In genomic region chr1:202952818-202953217, GRCh38 we compare ENCODE assay signal across 8 cellular contexts. TPM values are rescaled to one million over a fixed set of nuclear protein-coding genes. Genes with fewer than 3 reads are reported as not detected.
DNase-seq lines count a peak whose midpoint lies in the region; ATAC-seq and TF ChIP-seq lines count a peak whose summit lies in the region.

No MANE protein-coding gene starts in this region.

- TF ChIP-seq CTCF in HFFc6 (IDR thresholded peaks at IDR 0.05): no peak

- H3K27ac Mint-ChIP-seq in activated CD4-positive, alpha-beta memory T cell treated with anti-CD3 and anti-CD28 coated beads for 36 hours: peak overlapping the region; percentile 10
- H3K27ac Mint-ChIP-seq in HFFc6: no peak overlapping the region; the same call in 1 of the 2 replicates

- peaks cover 13% of the 10 kb centered on the region for H3K36me3 Mint-ChIP-seq in activated CD4-positive, alpha-beta memory T cell treated with anti-CD3 and anti-CD28 coated beads for 36 hours
- peaks cover 11% of the 10 kb centered on the region; the same call in 1 of the 2 replicates for H3K36me3 Mint-ChIP-seq in HFFc6 (ENCODE audit: low read depth)

- H3K9ac ChIP-seq in skeletal muscle tissue (ENCODE audit: low read depth in 1 of 3, low read length in 3 of 3): no peak overlapping the region

- H3K9me3 ChIP-seq in skeletal muscle tissue (ENCODE audit: control insufficient read depth in 3 of 3, low read length in 3 of 3): no peaks in the 10 kb centered on the region

- intact Hi-C loops in activated CD4-positive, alpha-beta memory T cell treated with anti-CD3 and anti-CD28 coated beads for 36 hours (cut with micrococcal nuclease): no loop called here

- peak overlapping the region; percentile 48 for H3K27ac ChIP-seq in skeletal muscle tissue (ENCODE audit: low read depth, low read length)

- DNase-seq in HT1080 (ENCODE audit: low read depth) (peak; percentile 79), foreskin melanocyte (peak; percentile 97), NCI-H1105 (lab: John Stamatoyannopoulos, UW) (no peak), HFFc6 (no peak)
- DNase-seq in activated CD4-positive, alpha-beta memory T cell treated with anti-CD3 and anti-CD28 coated beads for 36 hours: no peak

- ATAC-seq in GM18517 (IDR thresholded peaks at IDR 0.05; ENCODE audit: unreplicated experiment) (no peak), HG02588 (IDR thresholded peaks at IDR 0.05; ENCODE audit: unreplicated experiment) (no peak)

- H3K4me3 ChIP-seq in skeletal muscle tissue (ENCODE audit: low read length in 3 of 3): no peak overlapping the region

- no peak overlapping the region for H3K4me3 Mint-ChIP-seq in activated CD4-positive, alpha-beta memory T cell treated with anti-CD3 and anti-CD28 coated beads for 36 hours
- no peak overlapping the region for H3K4me3 Mint-ChIP-seq in HFFc6

- peaks cover 14 to 38% (median 35%) of the 10 kb centered on the region in 3 donors for H3K4me1 ChIP-seq in skeletal muscle tissue (ENCODE audit: control insufficient read depth in 3 of 3, insufficient read depth in 3 of 3, low read length in 3 of 3)

- peaks cover 24 to 35% (median 30%) of the 10 kb centered on the region in 3 donors for H3K36me3 ChIP-seq in skeletal muscle tissue (ENCODE audit: control insufficient read depth in 3 of 3, insufficient read depth in 3 of 3, low read length in 3 of 3)

- CTCF ChIA-PET in activated CD4-positive, alpha-beta memory T cell treated with anti-CD3 and anti-CD28 coated beads for 36 hours (lab: Charles Lee): interaction anchor here (0.9 to 1.6 kb wide), 2 partner anchors 45 to 86 kb away, joined by 3 to 4 read pairs; no protein-coding TSS in a partner anchor

- no peaks in the 10 kb centered on the region for H3K9me3 Mint-ChIP-seq in activated CD4-positive, alpha-beta memory T cell treated with anti-CD3 and anti-CD28 coated beads for 36 hours
- no peaks in the 10 kb centered on the region for H3K9me3 Mint-ChIP-seq in HFFc6

- no peaks in the 10 kb centered on the region for H3K27me3 ChIP-seq in skeletal muscle tissue (ENCODE audit: control insufficient read depth in 3 of 3, insufficient read depth in 3 of 3, low read length in 3 of 3)

- no peaks in the 10 kb centered on the region for H3K27me3 Mint-ChIP-seq in activated CD4-positive, alpha-beta memory T cell treated with anti-CD3 and anti-CD28 coated beads for 36 hours
- H3K27me3 Mint-ChIP-seq in HFFc6 (ENCODE audit: insufficient read depth): no peaks in the 10 kb centered on the region; the same call in 1 of the 2 replicates

- H3K4me1 Mint-ChIP-seq in activated CD4-positive, alpha-beta memory T cell treated with anti-CD3 and anti-CD28 coated beads for 36 hours (ENCODE audit: low read depth): peaks cover 56% of the 10 kb centered on the region
- peaks cover 40% of the 10 kb centered on the region for H3K4me1 Mint-ChIP-seq in HFFc6 (ENCODE audit: low read depth)

- POLR2A ChIA-PET in activated CD4-positive, alpha-beta memory T cell treated with anti-CD3 and anti-CD28 coated beads for 36 hours (lab: Charles Lee): no interaction called here

RNA-seq across cellular contexts. Expression of gene ADIPOR1, which starts 5.3 kb away (rescaled TPM):
- 90.5 and 116 TPM in 2 replicates for total RNA-seq in HT1080 (2014; rRNA removed; shearing (Covaris generic))
- 160 and 163 TPM in 2 replicates for polyA plus RNA-seq in HT1080 (2015; cell fraction: cytosol; rRNA removed)
- 51.6 and 54.1 TPM in 2 replicates for polyA plus RNA-seq in HT1080 (2015; cell fraction: nucleus; rRNA removed)
- 10 to 100 TPM; 75.2 to 76.6 TPM for total RNA-seq in activated CD4-positive, alpha-beta memory T cell treated with anti-CD3 and anti-CD28 coated beads for 36 hours
- 96.6 TPM for total RNA-seq in skeletal muscle tissue
- total RNA-seq in HFFc6 (2021; fragmentation: NEBNext Ultra II Directional; extraction: Animal tissue kit (Norgen Biotek cat#: 25700)): 100 to 1,000 TPM in 3 of 6 experiments, 10 to 100 TPM in 3; 90.5 to 123 (median 103) TPM

RNA-seq across cellular contexts. Expression of gene CYB5R1, which starts 14.2 kb away (rescaled TPM):
- 23.1 and 23.5 TPM in 2 replicates for total RNA-seq in HT1080 (2014; rRNA removed; shearing (Covaris generic))
- polyA plus RNA-seq in HT1080 (2015; cell fraction: cytosol; rRNA removed): 18.8 and 19.5 TPM in 2 replicates
- polyA plus RNA-seq in HT1080 (2015; cell fraction: nucleus; rRNA removed): 28.1 and 31.5 TPM in 2 replicates
- 10 to 100 TPM; 15.4 to 17.7 TPM for total RNA-seq in activated CD4-positive, alpha-beta memory T cell treated with anti-CD3 and anti-CD28 coated beads for 36 hours
- total RNA-seq in skeletal muscle tissue: 68.4 TPM
- 100 to 1,000 TPM in 1 of 6 experiments, 10 to 100 TPM in 5; 73.4 to 100 (median 76.4) TPM for total RNA-seq in HFFc6 (2021; fragmentation: NEBNext Ultra II Directional; extraction: Animal tissue kit (Norgen Biotek cat#: 25700))

RNA-seq across cellular contexts. Expression of gene KLHL12, which starts 25.8 kb away (rescaled TPM):
- 14.8 and 17.7 TPM in 2 replicates for total RNA-seq in HT1080 (2014; rRNA removed; shearing (Covaris generic))
- 24.3 and 26.3 TPM in 2 replicates for polyA plus RNA-seq in HT1080 (2015; cell fraction: cytosol; rRNA removed)
- 35.3 and 35.4 TPM in 2 replicates for polyA plus RNA-seq in HT1080 (2015; cell fraction: nucleus; rRNA removed)
- 10 to 100 TPM; 35.5 to 38.3 TPM for total RNA-seq in activated CD4-positive, alpha-beta memory T cell treated with anti-CD3 and anti-CD28 coated beads for 36 hours
- 15.1 TPM for total RNA-seq in skeletal muscle tissue
- total RNA-seq in HFFc6 (2021; fragmentation: NEBNext Ultra II Directional; extraction: Animal tissue kit (Norgen Biotek cat#: 25700)): 10 to 100 TPM; 19.8 to 28.6 (median 23.5) TPM

RNA-seq across cellular contexts. Expression of gene TMEM183A, which starts 54.4 kb away (rescaled TPM):
- total RNA-seq in HT1080 (2014; rRNA removed; shearing (Covaris generic)): 64.0 and 75.3 TPM in 2 replicates
- 46.8 and 53.2 TPM in 2 replicates for polyA plus RNA-seq in HT1080 (2015; cell fraction: cytosol; rRNA removed)
- polyA plus RNA-seq in HT1080 (2015; cell fraction: nucleus; rRNA removed): 49.2 and 55.7 TPM in 2 replicates
- total RNA-seq in activated CD4-positive, alpha-beta memory T cell treated with anti-CD3 and anti-CD28 coated beads for 36 hours: 10 to 100 TPM; 68.1 to 76.5 TPM
- 42.3 TPM for total RNA-seq in skeletal muscle tissue
- 10 to 100 TPM; 38.6 to 50.6 (median 45.1) TPM for total RNA-seq in HFFc6 (2021; fragmentation: NEBNext Ultra II Directional; extraction: Animal tissue kit (Norgen Biotek cat#: 25700))

Comparison
In these comparisons a context has a peak if more than half of its experiments do, and no peak if none do; other contexts are left out.
1. DNase-seq: peak in HT1080 (single experiment) and foreskin melanocyte (single experiment); none in activated CD4-positive, alpha-beta memory T cell treated with anti-CD3 and anti-CD28 coated beads for 36 hours (single experiment), NCI-H1105 (single experiment) and HFFc6 (single experiment).